In the genomic region with DNA sequence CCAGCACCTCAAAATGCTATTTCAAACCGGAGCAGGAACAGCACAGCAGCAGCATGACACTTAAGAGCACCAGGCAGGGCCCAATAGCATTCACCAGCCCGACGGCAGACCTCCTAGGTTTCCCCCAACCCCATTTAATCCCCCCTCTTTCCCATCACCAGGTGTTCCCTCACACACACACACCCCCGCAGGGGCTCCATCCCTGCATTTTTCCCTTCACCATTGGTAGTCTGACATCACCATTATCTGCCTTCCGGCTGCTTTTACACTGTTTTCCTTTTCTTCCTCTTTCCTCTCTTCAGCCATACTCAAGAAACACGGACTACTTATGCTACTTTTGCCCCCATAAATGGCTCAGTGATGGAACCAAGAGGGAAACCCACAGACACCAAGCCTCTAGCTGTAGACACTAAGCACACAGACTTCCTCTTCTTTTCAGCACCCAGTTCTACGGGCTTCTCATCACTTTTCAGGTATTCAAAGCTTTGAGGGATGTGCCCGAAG, we compare ENCODE assay signal across 8 cellular contexts.
DNase-seq lines count a peak whose midpoint lies in the region; ATAC-seq and TF ChIP-seq lines count a peak whose summit lies in the region.

No MANE protein-coding gene starts in this region.

- peaks cover 57% of the 10 kb centered on the region for H3K27me3 Mint-ChIP-seq in central memory CD8-positive, alpha-beta T cell

- H3K79me2 ChIP-seq in Karpas-422 (ENCODE audit: low read length), result no peaks in the 10 kb centered on the region
- H3K79me2 ChIP-seq in mesendoderm (ENCODE audit: control insufficient read depth, insufficient read depth, low read length), result peaks cover 55% of the 10 kb centered on the region

- no peak overlapping the region for H3K23ac ChIP-seq in mesendoderm (ENCODE audit: low read length)

- no peaks in the 10 kb centered on the region for H3K9me3 Mint-ChIP-seq in central memory CD8-positive, alpha-beta T cell

- no peak overlapping the region for H4K5ac ChIP-seq in mesendoderm (ENCODE audit: low read length)

- no peak overlapping the region for H3K4ac ChIP-seq in mesendoderm (ENCODE audit: low read depth, low read length)

- no peak for DNase-seq in AG04450 (ENCODE audit: low read depth, low spot score)
- peak; percentile 54 for DNase-seq in Karpas-422
- DNase-seq in central memory CD8-positive, alpha-beta T cell (ENCODE audit: low spot score in 2 of 2), result no peak
- peak; percentile 76 for DNase-seq in mesendoderm
- DNase-seq in NCI-H774 (lab: John Stamatoyannopoulos, UW), result no peak
- DNase-seq in activated CD4-positive, alpha-beta T cell treated with anti-CD3 and anti-CD28 coated beads for 4 hours, result no peak

- peak overlapping the region; percentile 24 for H2BK5ac ChIP-seq in mesendoderm (ENCODE audit: low read length)

- peaks cover 16% of the 10 kb centered on the region for H3K4me1 Mint-ChIP-seq in central memory CD8-positive, alpha-beta T cell

- no CpG with 5 or more reads among the region's 8 CpGs for WGBS in mesendoderm (ENCODE audit: extremely low coverage, insufficient coverage, low lambda C conversion rate)

- peak overlapping the region; percentile 99 for H3K18ac ChIP-seq in mesendoderm (ENCODE audit: low read length)

- H3K36me3 ChIP-seq in Karpas-422 (ENCODE audit: insufficient read depth, low read length) (no peaks in the 10 kb centered on the region), mesendoderm (ENCODE audit: control insufficient read depth, insufficient read depth, low read length) (no peaks in the 10 kb centered on the region)

- POLR2A ChIA-PET in AG04450 (lab: Yijun Ruan, JAX), result interaction anchor here (0.8 kb wide), 1 partner anchor 12 kb away, joined by 4 read pairs; no protein-coding TSS in a partner anchor

- peak overlapping the region; percentile 89 for H3K4me3 ChIP-seq in AG04450 (ENCODE audit: low read depth, low read length)
- H3K4me3 ChIP-seq in Karpas-422 (ENCODE audit: low read length), result peak overlapping the region; percentile 73; the same call in 1 of the 2 replicates
- H3K4me3 ChIP-seq in mesendoderm (ENCODE audit: low read length), result peak overlapping the region; percentile 91

- H3K27ac Mint-ChIP-seq in central memory CD8-positive, alpha-beta T cell (ENCODE audit: low read depth), result no peak overlapping the region

- no peak overlapping the region for H2BK15ac ChIP-seq in mesendoderm (replicated peaks; ENCODE audit: low read depth)

- H3K56ac ChIP-seq in mesendoderm (ENCODE audit: low read length), result peak overlapping the region; percentile 95

- no peak for TF ChIP-seq CTCF in AG04450 (IDR thresholded peaks at IDR 0.05; ENCODE audit: low read depth, low read length)

- H3K4me3 Mint-ChIP-seq in central memory CD8-positive, alpha-beta T cell, result peak overlapping the region; percentile 86

- no peak overlapping the region for H2BK120ac ChIP-seq in mesendoderm (ENCODE audit: low read depth, low read length)

- no peaks in the 10 kb centered on the region for H3K9me2 ChIP-seq in Karpas-422 (replicated peaks; ENCODE audit: insufficient read depth, low read length)

- H3K27me3 ChIP-seq in AG04450 (ENCODE audit: control insufficient read depth, insufficient read depth, low read length) (peaks cover 5% of the 10 kb centered on the region), Karpas-422 (ENCODE audit: low read length) (no peaks in the 10 kb centered on the region), mesendoderm (ENCODE audit: insufficient read depth, low read length, poor library complexity) (no peaks in the 10 kb centered on the region)

- H3K4me2 ChIP-seq in Karpas-422 (ENCODE audit: low read depth, low read length, poor library complexity, severe bottlenecking) (peak overlapping the region; percentile 80), mesendoderm (ENCODE audit: low read length) (peak overlapping the region; percentile 58)

- no peak overlapping the region for H3K9ac ChIP-seq in Karpas-422 (ENCODE audit: low read length)
- peak overlapping the region; percentile 91 for H3K9ac ChIP-seq in mesendoderm (ENCODE audit: low read length)

- CTCF ChIA-PET in AG04450 (lab: Charles Lee), result interaction anchor here (1.9 to 2.4 kb wide), 2 partner anchors 218 to 297 kb away, joined by 12 to 19 read pairs; no protein-coding TSS in a partner anchor

- peaks cover 3% of the 10 kb centered on the region for H3K79me1 ChIP-seq in mesendoderm (ENCODE audit: low read length)

- H3K9me3 ChIP-seq in AG04450 (ENCODE audit: control insufficient read depth, insufficient read depth, low read length) (no peaks in the 10 kb centered on the region), Karpas-422 (ENCODE audit: low read length) (no peaks in the 10 kb centered on the region)

- H3K27ac ChIP-seq in AG04450 (ENCODE audit: low read depth, low read length) (no peak overlapping the region), Karpas-422 (ENCODE audit: low read length) (no peak overlapping the region), mesendoderm (ENCODE audit: low read depth, low read length) (peak overlapping the region; percentile 67)

- no peaks in the 10 kb centered on the region for H4K20me1 ChIP-seq in Karpas-422 (ENCODE audit: insufficient read depth, low read depth, low read length)

- H4K8ac ChIP-seq in mesendoderm (ENCODE audit: low read depth, low read length), result no peak overlapping the region

- no peak overlapping the region for H2AFZ ChIP-seq in Karpas-422 (ENCODE audit: low read length)

- ATAC-seq in central memory CD8-positive, alpha-beta T cell (replicated peaks; ENCODE audit: extremely low read depth, poor library complexity, severe bottlenecking), result no peak
- ATAC-seq in HG02870 (IDR thresholded peaks at IDR 0.05; ENCODE audit: unreplicated experiment) (no peak), HG03521 (IDR thresholded peaks at IDR 0.05; ENCODE audit: unreplicated experiment) (no peak)

- H3K4me1 ChIP-seq in Karpas-422 (ENCODE audit: low read length) (peaks cover 32% of the 10 kb centered on the region), mesendoderm (ENCODE audit: control insufficient read depth, low read depth, low read length) (peaks cover 25% of the 10 kb centered on the region)

- H2AK5ac ChIP-seq in mesendoderm (ENCODE audit: low read length), result no peak overlapping the region

- H3K36me3 Mint-ChIP-seq in central memory CD8-positive, alpha-beta T cell (ENCODE audit: insufficient read depth), result peaks cover 3% of the 10 kb centered on the region

Comparison
In these comparisons a context has a peak if more than half of its experiments do, and no peak if none do; other contexts are left out.
1. DNase-seq: peak in Karpas-422 (single experiment) and mesendoderm (single experiment); none in AG04450 (single experiment), central memory CD8-positive, alpha-beta T cell (0 of 2), NCI-H774 (single experiment) and activated CD4-positive, alpha-beta T cell treated with anti-CD3 and anti-CD28 coated beads for 4 hours (0 of 2).
2. Peak in every context shown above with its lines, with median percentiles within 50 percentile points of each other: H3K4me3 ChIP-seq.